In the genomic region with DNA sequence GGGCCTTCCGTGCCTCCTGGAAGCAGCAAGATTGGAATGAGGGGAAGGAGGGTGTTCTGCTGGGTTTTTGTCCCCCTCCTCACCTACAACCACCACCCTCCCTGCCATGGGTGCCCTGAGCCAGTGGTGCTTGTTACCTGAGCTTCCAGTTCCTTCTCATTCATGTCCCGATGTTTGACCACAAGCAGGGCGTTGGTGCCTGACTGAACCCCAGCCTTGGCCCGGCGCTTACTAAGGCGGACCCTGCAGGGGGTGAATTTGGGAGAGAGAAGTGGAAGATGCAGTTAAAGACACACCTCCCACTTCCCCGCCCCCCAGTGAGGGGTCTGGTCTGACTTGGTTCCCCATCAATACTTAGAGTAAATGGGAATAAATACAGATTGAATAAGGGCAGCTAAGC, we compare ENCODE assay signal across 1 cellular context.
TF ChIP-seq lines count a peak whose summit lies in the region.

No MANE protein-coding gene starts in this region.

TF ChIP-seq in GM23338, 12 proteins besides CTCF, POLR2A, EP300 and RAD21 (continued from another document):
- TF ChIP-seq REST (IDR thresholded peaks at IDR 0.05; ENCODE audit: unreplicated experiment), result no peak
- TF ChIP-seq STAT1 (IDR thresholded peaks at IDR 0.05; ENCODE audit: unreplicated experiment), result no peak
